In the genomic region with DNA sequence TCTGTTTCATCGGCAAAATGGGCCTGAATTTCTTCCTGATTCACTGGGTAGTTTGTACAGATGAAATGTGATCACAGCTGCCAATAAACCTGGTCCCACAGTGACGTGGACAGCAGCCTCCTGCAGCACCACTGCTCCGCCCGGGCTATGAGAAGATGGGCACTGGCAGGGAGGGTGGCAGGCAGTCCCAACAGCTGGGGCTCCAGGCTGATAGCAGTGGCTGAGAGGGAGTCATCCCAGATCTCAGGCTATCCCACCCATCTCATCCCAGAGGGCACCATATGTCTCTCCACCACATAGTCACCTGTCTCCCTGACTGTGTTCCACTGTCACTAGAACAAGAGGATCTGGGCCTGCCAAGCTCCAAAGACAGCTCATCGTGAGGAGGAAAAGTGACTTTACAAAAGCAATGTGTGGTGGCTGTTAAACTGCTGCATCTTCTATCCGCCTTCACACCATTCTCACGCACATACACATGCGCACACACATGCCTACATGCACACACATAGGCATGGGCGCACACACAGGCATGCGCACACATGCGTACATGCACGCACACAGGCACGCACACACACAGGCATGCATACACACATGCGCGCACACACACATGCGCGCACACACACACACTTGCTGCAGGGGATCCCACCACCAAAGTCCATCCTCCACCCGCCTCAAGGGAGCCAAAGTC, we compare ENCODE assay signal across 23 cellular contexts. TPM values are rescaled to one million over a fixed set of nuclear protein-coding genes. Genes with fewer than 3 reads are reported as not detected.
DNase-seq lines count a peak whose midpoint lies in the region; ATAC-seq and TF ChIP-seq lines count a peak whose summit lies in the region.
"Had no signal": no experiment of that assay in that cellular context is flagged by ENCODE, and none has a peak within 500 bp of the region (broad histone marks: within the 10 kb centered on the region; RNA-seq: fewer than 3 reads in every experiment).

No MANE protein-coding gene starts in this region.

- no peak overlapping the region for H2AFZ ChIP-seq in GM23248

- in situ Hi-C loops in GM23248 (cut with MboI): loop anchor here (25.0 kb wide), 1 partner anchor 944 kb away; no protein-coding TSS in a partner anchor

- no peaks in the 10 kb centered on the region for H3K27me3 Mint-ChIP-seq in chondrocyte (ENCODE audit: low read depth)
- H3K27me3 Mint-ChIP-seq in nephron (ENCODE audit: low read depth): peaks cover under 1% of the 10 kb centered on the region
- H3K27me3 Mint-ChIP-seq in type B pancreatic cell: peaks cover 4% of the 10 kb centered on the region
- H3K27me3 Mint-ChIP-seq: activated CD4-positive, alpha-beta memory T cell treated with anti-CD3 and anti-CD28 coated beads for 36 hours had no signal

- intact Hi-C loops in Right ventricle myocardium superior (cut with DNase I) (no loop called here), left ventricle myocardium superior (cut with micrococcal nuclease) (no loop called here)

- H3K9me2 ChIP-seq in GM23248 (ENCODE audit: insufficient read depth): no peaks in the 10 kb centered on the region

- H3K36me3 Mint-ChIP-seq in chondrocyte (ENCODE audit: low read depth) (peaks cover 28% of the 10 kb centered on the region), nephron (ENCODE audit: low read depth) (peaks cover 45% of the 10 kb centered on the region), type B pancreatic cell (peaks cover 36% of the 10 kb centered on the region)
- H3K36me3 Mint-ChIP-seq: activated CD4-positive, alpha-beta memory T cell treated with anti-CD3 and anti-CD28 coated beads for 36 hours had no signal

- H4K20me1 ChIP-seq in GM23248 (ENCODE audit: insufficient read depth): no peaks in the 10 kb centered on the region

- TF ChIP-seq CTCF in chondrocyte (IDR thresholded peaks at IDR 0.05) (no peak), nephron (IDR thresholded peaks at IDR 0.05; ENCODE audit: unreplicated experiment in 3 of 3) (no peak), type B pancreatic cell (conservative IDR thresholded peaks at IDR 0.05) (no peak)

- H3K9me3 ChIP-seq in SJCRH30 (replicated peaks) (peaks cover 8% of the 10 kb centered on the region; the same call in 1 of the 2 replicates), GM23248 (ENCODE audit: low read depth) (no peaks in the 10 kb centered on the region)

- WGBS in GM23248 (ENCODE audit: low coverage in 1 of 2, low lambda C conversion rate in 2 of 2, missing lambda C conversion rate in 2 of 2), 2 experiments: 72 to 80% methylated on average over 18 of the region's 18 CpGs

- H3K4me1 ChIP-seq in SJCRH30 (peaks cover 5% of the 10 kb centered on the region), GM23248 (ENCODE audit: insufficient read depth) (no peaks in the 10 kb centered on the region)
- H3K4me1 ChIP-seq: Caco-2 had no signal

- H3F3A ChIP-seq in GM23248 (ENCODE audit: insufficient read depth): no peaks in the 10 kb centered on the region

- no peak overlapping the region for H3K9ac ChIP-seq in GM23248

- no peak for ATAC-seq in Right ventricle myocardium superior (ENCODE audit: poor library complexity)
- no peak for ATAC-seq in left ventricle myocardium superior
- ATAC-seq: naive thymus-derived CD4-positive, alpha-beta T cell; stimulated activated naive CD8-positive, alpha-beta T cell treated with anti-CD3 and anti-CD28 coated beads, Interleukin-15, Interleukin-2, amounts not matched to agents 100 U/mL and 50 U/mL, for 24 hours had no signal

- H3K27ac Mint-ChIP-seq in chondrocyte (ENCODE audit: unreplicated experiment) (no peak overlapping the region), nephron (peak overlapping the region in 2 of 3 experiments; percentile 6 to 32), type B pancreatic cell (peak overlapping the region; percentile 46)
- H3K27ac Mint-ChIP-seq: activated CD4-positive, alpha-beta memory T cell treated with anti-CD3 and anti-CD28 coated beads for 36 hours; naive thymus-derived CD4-positive, alpha-beta T cell; progenitor cell of endocrine pancreas had no signal

- H3K79me2 ChIP-seq in GM23248 (ENCODE audit: insufficient read depth): no peaks in the 10 kb centered on the region

- DNase-seq in Right ventricle myocardium superior (peak; percentile 19), left ventricle myocardium superior (no peak), chondrocyte (ENCODE audit: low spot score) (peak; percentile 41), type B pancreatic cell (ENCODE audit: extremely low spot score, unreplicated experiment) (no peak), SJCRH30 (no peak), GM23248 (no peak)
- DNase-seq in stimulated activated CD4-positive, alpha-beta T cell treated with anti-CD3 and anti-CD28 coated beads, Interleukin-4, amount 100 ng/mL, for 4 hours: no peak
- DNase-seq: activated CD4-positive, alpha-beta memory T cell treated with anti-CD3 and anti-CD28 coated beads for 36 hours; activated CD4-positive, CD25-positive, alpha-beta regulatory T cell; activated gamma-delta T cell treated with Interleukin-2 at 50 U/mL for 16 hours; AML-193; Caco-2; EL; mesendoderm; naive thymus-derived CD4-positive, alpha-beta T cell; NCI-H1436; stimulated activated CD4-positive, alpha-beta T cell treated with anti-CD3 and anti-CD28 coated beads, Interleukin-4, amount 100 ng/mL, for 1 hour; stimulated activated naive CD8-positive, alpha-beta T cell treated with anti-CD3 and anti-CD28 coated beads, Interleukin-15, Interleukin-2, amounts not matched to agents 100 U/mL and 50 U/mL, for 24 hours had no signal

- H3K36me3 ChIP-seq in SJCRH30 (peaks cover 52% of the 10 kb centered on the region), GM23248 (ENCODE audit: low read depth) (no peaks in the 10 kb centered on the region)

- H3K4me3 ChIP-seq in SJCRH30 (no peak overlapping the region), GM23248 (no peak overlapping the region)
- H3K4me3 ChIP-seq: coronary artery, K562, tibial nerve had no signal

- H3K27me3 ChIP-seq in SJCRH30: no peaks in the 10 kb centered on the region
- no peaks in the 10 kb centered on the region for H3K27me3 ChIP-seq in GM23248 (replicated peaks; ENCODE audit: insufficient read depth)
- H3K27me3 ChIP-seq: tibial nerve had no signal

- H3K27ac ChIP-seq in SJCRH30: no peak overlapping the region
- H3K27ac ChIP-seq in GM23248: no peak overlapping the region
- H3K27ac ChIP-seq: coronary artery, tibial nerve had no signal

- H3K4me2 ChIP-seq in GM23248 (ENCODE audit: unreplicated experiment): no peak overlapping the region

- peaks cover 3% of the 10 kb centered on the region for H3K4me1 Mint-ChIP-seq in chondrocyte (ENCODE audit: low read depth)
- peaks cover 24% of the 10 kb centered on the region for H3K4me1 Mint-ChIP-seq in nephron
- peaks cover 2% of the 10 kb centered on the region for H3K4me1 Mint-ChIP-seq in type B pancreatic cell (ENCODE audit: unreplicated experiment)

- H3K4me3 Mint-ChIP-seq in chondrocyte (ENCODE audit: unreplicated experiment) (no peak overlapping the region), nephron (no peak overlapping the region), type B pancreatic cell (peak overlapping the region; percentile 24)
- H3K4me3 Mint-ChIP-seq: activated CD4-positive, alpha-beta memory T cell treated with anti-CD3 and anti-CD28 coated beads for 36 hours; naive thymus-derived CD4-positive, alpha-beta T cell had no signal

- H3K9me3 Mint-ChIP-seq in chondrocyte (ENCODE audit: low read depth) (peaks cover 13% of the 10 kb centered on the region), nephron (peaks cover 4% of the 10 kb centered on the region), type B pancreatic cell (peaks cover 8% of the 10 kb centered on the region)

RNA-seq across cellular contexts. Expression of a gene that starts 46.2 kb away (rescaled TPM):
- total RNA-seq in Right ventricle myocardium superior (25.0 TPM), left ventricle myocardium superior (27.0 TPM), chondrocyte (13.0 to 26.2 TPM (median 15.6 TPM) in 3 replicates), type B pancreatic cell (ENCODE audit: low replicate concordance) (37.0 and 41.6 TPM in 2 replicates)
- total RNA-seq in SJCRH30 (2014; rRNA removed; shearing (Covaris generic)): 52.5 and 52.7 TPM in 2 replicates
- total RNA-seq in GM23248 (2014; rRNA removed; shearing (Covaris generic)): 0.76 and 2.0 TPM in 2 replicates
- 0.65 and 0.84 TPM in 2 replicates for polyA plus RNA-seq in GM23248 (2016; fragmentation: Nextera tagmentation; extraction: Ambion mirVana)
- polyA plus RNA-seq: naive thymus-derived CD4-positive, alpha-beta T cell had no signal

Comparison
In these comparisons a context has a peak if more than half of its experiments do, and no peak if none do; other contexts are left out.
1. DNase-seq: peak in Right ventricle myocardium superior (single experiment) and chondrocyte (single experiment); none in left ventricle myocardium superior (single experiment), type B pancreatic cell (single experiment), stimulated activated CD4-positive, alpha-beta T cell treated with anti-CD3 and anti-CD28 coated beads, Interleukin-4, amount 100 ng/mL, for 4 hours (0 of 2), SJCRH30 (0 of 2) and GM23248 (single experiment).